8 cellular contexts compared by ENCODE assay signal in the genomic region with DNA sequence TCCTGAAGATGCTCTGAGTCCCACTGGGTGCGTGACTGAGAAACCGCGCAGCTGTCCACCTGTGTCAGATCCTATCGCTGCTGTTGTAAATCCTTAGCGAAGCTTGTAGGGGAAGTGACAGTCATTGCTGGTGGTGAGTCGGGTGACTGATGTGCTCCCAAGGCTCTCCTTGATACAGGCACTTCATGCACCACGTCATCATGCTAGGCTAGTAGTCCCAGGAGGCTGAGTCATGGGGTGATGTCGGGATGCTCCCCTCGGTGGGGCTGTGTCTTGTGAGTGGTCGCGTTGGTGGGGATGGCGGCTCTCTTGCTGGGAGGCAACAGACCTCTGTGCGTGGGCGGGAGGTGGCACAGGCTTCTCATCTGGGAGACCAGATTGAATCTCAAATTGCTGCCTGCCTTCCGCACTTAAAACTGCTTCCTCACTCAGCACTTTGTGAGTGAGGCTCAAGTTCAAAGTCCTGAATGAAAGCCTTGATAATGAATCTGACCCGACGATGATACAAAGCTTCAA.
A peak's percentile ranks its signal among the peaks of the same experiment; 100 is the strongest.
DNase-seq lines count a peak whose midpoint lies in the region; ATAC-seq and FAIRE-seq lines count a peak whose summit lies in the region.

No MANE protein-coding gene starts in this region.

- DNase-seq in CD1c-positive myeloid dendritic cell (ENCODE audit: extremely low spot score), result peak; percentile 42
- DNase-seq in HTR-8/SVneo (ENCODE audit: insufficient read length, low spot score), result peak; percentile 89
- DNase-seq in astrocyte of the hippocampus (ENCODE audit: low read depth, low spot score), result peak; percentile 55
- DNase-seq in myocyte (ENCODE audit: low read depth), result peak; percentile 79
- no peak for DNase-seq in cerebellar cortex (ENCODE audit: low spot score)

- ATAC-seq in GM18870 (IDR thresholded peaks at IDR 0.05; ENCODE audit: unreplicated experiment) (no peak), GM18858 (IDR thresholded peaks at IDR 0.05; ENCODE audit: unreplicated experiment) (no peak), GM18511 (IDR thresholded peaks at IDR 0.05; ENCODE audit: unreplicated experiment) (no peak)

- peak; percentile 70 for FAIRE-seq in HTR-8/SVneo (lab: Jason Lieb, UNC)
